ENCODE assay signal across 1 cellular context in the genomic region with DNA sequence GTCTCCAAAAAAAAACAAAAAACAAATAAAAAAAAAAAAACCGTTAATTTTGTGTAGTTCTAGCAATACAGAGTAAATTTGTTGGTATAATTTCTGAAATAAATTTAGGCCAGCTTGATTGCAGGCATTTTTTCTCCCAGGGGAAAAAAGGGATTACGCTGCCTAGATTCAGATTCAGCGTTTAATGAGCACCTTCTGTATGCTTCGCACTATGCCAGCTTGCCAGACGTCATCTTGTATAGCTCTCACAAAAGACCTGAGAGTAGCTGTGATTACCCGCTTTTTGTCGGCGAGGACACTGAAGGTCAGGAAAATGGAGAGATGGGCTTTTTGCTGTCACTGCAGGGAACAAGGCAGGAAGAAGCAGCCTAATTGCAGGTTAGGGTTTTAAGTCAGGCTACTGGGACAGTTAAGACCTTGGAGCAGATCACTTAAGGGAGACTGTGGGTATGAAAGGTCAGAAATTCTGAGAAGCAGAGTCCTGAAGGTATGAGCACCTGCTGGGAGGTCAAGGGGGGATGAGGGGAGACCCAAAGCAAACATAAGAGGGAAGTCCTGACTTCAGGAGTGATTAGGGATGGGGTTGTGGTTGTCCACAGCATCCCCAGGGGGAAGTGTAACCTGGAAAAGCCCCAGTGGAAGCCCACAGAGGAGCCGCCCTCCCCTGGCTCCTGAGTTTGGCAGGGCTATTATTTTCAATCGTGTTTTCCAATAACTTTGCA.
TF ChIP-seq lines count a peak whose summit lies in the region.

No MANE protein-coding gene starts in this region.

TF ChIP-seq in IMR-90, 13 proteins besides CTCF, POLR2A, EP300 and RAD21:
- TF ChIP-seq, protein P1, sequence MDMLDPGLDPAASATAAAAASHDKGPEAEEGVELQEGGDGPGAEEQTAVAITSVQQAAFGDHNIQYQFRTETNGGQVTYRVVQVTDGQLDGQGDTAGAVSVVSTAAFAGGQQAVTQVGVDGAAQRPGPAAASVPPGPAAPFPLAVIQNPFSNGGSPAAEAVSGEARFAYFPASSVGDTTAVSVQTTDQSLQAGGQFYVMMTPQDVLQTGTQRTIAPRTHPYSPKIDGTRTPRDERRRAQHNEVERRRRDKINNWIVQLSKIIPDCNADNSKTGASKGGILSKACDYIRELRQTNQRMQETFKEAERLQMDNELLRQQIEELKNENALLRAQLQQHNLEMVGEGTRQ (IDR thresholded peaks at IDR 0.05; ENCODE audit: low read depth, low read length) = no peak
- no peak for TF ChIP-seq MXI1 (IDR thresholded peaks at IDR 0.05; ENCODE audit: borderline replicate concordance, low read depth, low read length)
- TF ChIP-seq RCOR1 (IDR thresholded peaks at IDR 0.05; ENCODE audit: insufficient replicate concordance, low read length) = no peak
- TF ChIP-seq BHLHE40 (IDR thresholded peaks at IDR 0.05; ENCODE audit: low read depth, low read length) = no peak
- TF ChIP-seq MAFK (IDR thresholded peaks at IDR 0.05; ENCODE audit: low read depth, low read length) = no peak
- TF ChIP-seq SMC3 (IDR thresholded peaks at IDR 0.05; ENCODE audit: low read depth, low read length) = no peak
- no peak for TF ChIP-seq NFE2L2 (IDR thresholded peaks at IDR 0.05; ENCODE audit: low read depth, low read length)
- TF ChIP-seq CEBPB (IDR thresholded peaks at IDR 0.05; ENCODE audit: low read depth, low read length) = no peak
- TF ChIP-seq, protein P2, sequence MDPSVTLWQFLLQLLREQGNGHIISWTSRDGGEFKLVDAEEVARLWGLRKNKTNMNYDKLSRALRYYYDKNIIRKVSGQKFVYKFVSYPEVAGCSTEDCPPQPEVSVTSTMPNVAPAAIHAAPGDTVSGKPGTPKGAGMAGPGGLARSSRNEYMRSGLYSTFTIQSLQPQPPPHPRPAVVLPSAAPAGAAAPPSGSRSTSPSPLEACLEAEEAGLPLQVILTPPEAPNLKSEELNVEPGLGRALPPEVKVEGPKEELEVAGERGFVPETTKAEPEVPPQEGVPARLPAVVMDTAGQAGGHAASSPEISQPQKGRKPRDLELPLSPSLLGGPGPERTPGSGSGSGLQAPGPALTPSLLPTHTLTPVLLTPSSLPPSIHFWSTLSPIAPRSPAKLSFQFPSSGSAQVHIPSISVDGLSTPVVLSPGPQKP (IDR thresholded peaks at IDR 0.05; ENCODE audit: borderline replicate concordance, low read depth, low read length) = no peak
- no peak for TF ChIP-seq MAZ (IDR thresholded peaks at IDR 0.05; ENCODE audit: borderline replicate concordance, low read depth, low read length)
- TF ChIP-seq RFX5 (IDR thresholded peaks at IDR 0.05; ENCODE audit: low read depth, low read length) = no peak
- no peak for TF ChIP-seq FOS (IDR thresholded peaks at IDR 0.05; ENCODE audit: low read depth, low read length)
- no peak for TF ChIP-seq CHD1 (IDR thresholded peaks at IDR 0.05; ENCODE audit: low read depth, low read length)
